ENCODE assay signal across 9 cellular contexts in the genomic region with DNA sequence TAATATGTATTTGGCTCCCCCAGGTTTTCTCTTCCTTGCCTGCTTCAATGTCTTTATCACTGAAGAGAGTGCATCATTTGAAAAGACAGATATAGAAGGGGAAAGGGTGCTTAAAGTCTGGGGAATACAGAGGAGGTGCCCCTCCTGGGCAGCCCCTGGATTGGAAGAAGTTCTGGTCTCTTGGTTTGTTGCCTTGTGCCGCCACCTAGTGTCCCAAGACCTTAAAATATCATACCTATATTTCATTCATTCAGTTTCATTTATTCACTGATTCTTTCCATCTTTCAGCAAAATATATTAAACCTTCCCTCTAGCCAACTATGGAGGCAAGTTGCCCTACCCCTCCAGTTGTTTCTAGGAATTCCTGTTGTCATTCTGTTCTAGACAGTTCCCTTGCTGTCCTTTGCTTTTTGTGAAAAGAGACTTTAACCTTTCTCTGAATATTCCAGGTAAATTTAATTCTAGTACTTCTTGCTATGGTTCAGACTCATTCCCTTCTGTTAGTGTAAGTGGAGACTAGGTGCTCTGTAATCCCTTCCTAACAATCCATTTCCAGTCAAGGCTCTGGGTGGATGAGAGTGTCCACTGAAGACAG. TPM values are rescaled to one million over a fixed set of nuclear protein-coding genes. Genes with fewer than 3 reads are reported as not detected.
DNase-seq lines count a peak whose midpoint lies in the region; ATAC-seq, FAIRE-seq and TF ChIP-seq lines count a peak whose summit lies in the region.
"Had no signal": no experiment of that assay in that cellular context is flagged by ENCODE, and none has a peak within 500 bp of the region (broad histone marks: within the 10 kb centered on the region; RNA-seq: fewer than 3 reads in every experiment).

No MANE protein-coding gene starts in this region.

- H3K4me1 ChIP-seq in kidney (ENCODE audit: control insufficient read depth in 1 of 2, insufficient read depth in 1 of 2, low read depth in 1 of 2, low read length in 2 of 2) = no peaks in the 10 kb centered on the region

- POLR2A ChIA-PET in activated CD4-positive, alpha-beta T cell treated with anti-CD3 and anti-CD28 coated beads, Interleukin-2, amount 10 ng/mL, durations not matched to agents 7 days and 5 days (lab: Charles Lee) = no interaction called here

- H3K4me3 Mint-ChIP-seq in activated CD4-positive, alpha-beta T cell treated with anti-CD3 and anti-CD28 coated beads, Interleukin-2, amount 10 ng/mL, durations not matched to agents 7 days and 5 days = no peak overlapping the region
- H3K4me3 Mint-ChIP-seq: CD4-positive, CD25-positive, alpha-beta regulatory T cell had no signal

- H3K27me3 Mint-ChIP-seq in activated CD4-positive, alpha-beta T cell treated with anti-CD3 and anti-CD28 coated beads, Interleukin-2, amount 10 ng/mL, durations not matched to agents 7 days and 5 days = peaks cover 69% of the 10 kb centered on the region

- H3K4me1 Mint-ChIP-seq in activated CD4-positive, alpha-beta T cell treated with anti-CD3 and anti-CD28 coated beads, Interleukin-2, amount 10 ng/mL, durations not matched to agents 7 days and 5 days = peaks cover 8% of the 10 kb centered on the region

- no peak overlapping the region for H3K27ac ChIP-seq in kidney (ENCODE audit: low read depth in 2 of 2, low read length in 2 of 2)

- ATAC-seq in HG03039 (IDR thresholded peaks at IDR 0.05; ENCODE audit: unreplicated experiment) = no peak
- no peak for ATAC-seq in GM21360 (IDR thresholded peaks at IDR 0.05; ENCODE audit: unreplicated experiment)
- ATAC-seq in GM19023 (IDR thresholded peaks at IDR 0.05; ENCODE audit: unreplicated experiment) = no peak

- no peak overlapping the region for H3K9ac ChIP-seq in kidney (ENCODE audit: low read length in 2 of 2)

- H3K9me3 Mint-ChIP-seq in activated CD4-positive, alpha-beta T cell treated with anti-CD3 and anti-CD28 coated beads, Interleukin-2, amount 10 ng/mL, durations not matched to agents 7 days and 5 days = no peaks in the 10 kb centered on the region
- H3K9me3 Mint-ChIP-seq: CD4-positive, CD25-positive, alpha-beta regulatory T cell had no signal

- peak; percentile 29 for TF ChIP-seq CTCF in kidney (IDR thresholded peaks at IDR 0.05; ENCODE audit: borderline replicate concordance, extremely low read depth, insufficient read depth)

- no peak overlapping the region for H3K4me3 ChIP-seq in kidney (ENCODE audit: low read length in 2 of 2)

- CTCF ChIA-PET in activated CD4-positive, alpha-beta T cell treated with anti-CD3 and anti-CD28 coated beads, Interleukin-2, amount 10 ng/mL, durations not matched to agents 7 days and 5 days (lab: Charles Lee) = interaction anchor here (0.6 to 3.0 kb wide), 6 partner anchors 11 to 59 kb away, joined by 3 to 85 read pairs (median 5); no protein-coding TSS in a partner anchor

- H3K27ac Mint-ChIP-seq in activated CD4-positive, alpha-beta T cell treated with anti-CD3 and anti-CD28 coated beads, Interleukin-2, amount 10 ng/mL, durations not matched to agents 7 days and 5 days = no peak overlapping the region
- H3K27ac Mint-ChIP-seq: CD4-positive, CD25-positive, alpha-beta regulatory T cell had no signal

- no peaks in the 10 kb centered on the region for H3K36me3 Mint-ChIP-seq in activated CD4-positive, alpha-beta T cell treated with anti-CD3 and anti-CD28 coated beads, Interleukin-2, amount 10 ng/mL, durations not matched to agents 7 days and 5 days (ENCODE audit: low read depth)
- H3K36me3 Mint-ChIP-seq: CD4-positive, CD25-positive, alpha-beta regulatory T cell had no signal

- no peak for FAIRE-seq in kidney (lab: Jason Lieb, UNC)

- DNase-seq in NCI-H2107 treated with DMSO at 0.1 percent for 48 hours (lab: John Stamatoyannopoulos, UW; ENCODE audit: unreplicated experiment) (peak; percentile 5), NCI-H2107 (lab: John Stamatoyannopoulos, UW) (no peak), Kasumi-1 (lab: John Stamatoyannopoulos, UW) (peak; percentile 62 to 63), kidney (no peak)
- peak; percentile 21 for DNase-seq in activated CD4-positive, alpha-beta T cell treated with anti-CD3 and anti-CD28 coated beads, Interleukin-2, amount 10 ng/mL, durations not matched to agents 7 days and 5 days

- no peaks in the 10 kb centered on the region for H3K9me3 ChIP-seq in kidney (ENCODE audit: control insufficient read depth in 1 of 2, low read length in 2 of 2)

- H3K36me3 ChIP-seq in kidney (ENCODE audit: control insufficient read depth in 1 of 2, insufficient read depth in 2 of 2, low read length in 2 of 2) = no peaks in the 10 kb centered on the region

- intact Hi-C loops in kidney (cut with DNase I) = loop anchor here (5.0 kb wide), 2 partner anchors 52 to 62 kb away; no protein-coding TSS in a partner anchor

RNA-seq across cellular contexts. Expression of gene MEF2D, which starts 56.1 kb away (rescaled TPM):
- 10 to 100 TPM; 34.0 to 39.4 TPM for total RNA-seq in activated CD4-positive, alpha-beta T cell treated with anti-CD3 and anti-CD28 coated beads, Interleukin-2, amount 10 ng/mL, durations not matched to agents 7 days and 5 days
- total RNA-seq in kidney = 49.3 TPM
- polyA plus RNA-seq in kidney (ENCODE audit: insufficient read depth, low read depth, low replicate concordance) = 13.7 TPM

Comparison
In these comparisons a context has a peak if more than half of its experiments do, and no peak if none do; other contexts are left out.
1. DNase-seq: peak in NCI-H2107 treated with DMSO at 0.1 percent for 48 hours (single experiment), Kasumi-1 (2 of 2) and activated CD4-positive, alpha-beta T cell treated with anti-CD3 and anti-CD28 coated beads, Interleukin-2, amount 10 ng/mL, durations not matched to agents 7 days and 5 days (single experiment); none in NCI-H2107 (single experiment) and kidney (single experiment).